In genomic region chr12:109289004-109289403, GRCh38 we compare ENCODE assay signal across 24 cellular contexts. TPM values are rescaled to one million over a fixed set of nuclear protein-coding genes. Genes with fewer than 3 reads are reported as not detected.
"Had no signal": no experiment of that assay in that cellular context is flagged by ENCODE, and none has a peak within 500 bp of the region (broad histone marks: within the 10 kb centered on the region; RNA-seq: fewer than 3 reads in every experiment).

No MANE protein-coding gene starts in this region.

- ATAC-seq: activated CD4-positive, alpha-beta T cell treated with anti-CD3 and anti-CD28 coated beads for 36 hours; activated naive CD4-positive, alpha-beta T cell treated with anti-CD3 and anti-CD28 coated beads, Interleukin-2, amount 50 U/mL, for 72 hours; activated T-helper 17 cell treated with anti-CD3 and anti-CD28 coated beads, Interleukin-2, amount 50 U/mL, for 72 hours; gastrocnemius medialis; naive thymus-derived CD4-positive, alpha-beta T cell had no signal

- DNase-seq: activated B cell treated with CpG ODN at 0.5 μM for 24 hours; activated CD4-positive, alpha-beta T cell treated with anti-CD3 and anti-CD28 coated beads for 36 hours; activated CD4-positive, alpha-beta T cell treated with anti-CD3 and anti-CD28 coated beads, Interleukin-2, amount 50 U/mL, for 4 hours; activated CD8-positive, alpha-beta memory T cell treated with anti-CD3 and anti-CD28 coated beads for 24 hours; activated CD8-positive, alpha-beta memory T cell treated with anti-CD3 and anti-CD28 coated beads, Interleukin-2, amount 50 U/mL, for 4 hours; activated T-cell treated with anti-CD3 and anti-CD28 coated beads, Interleukin-2, amount 50 U/mL, for 24 hours; brain microvascular endothelial cell; colonic mucosa; esophagus squamous epithelium; gastrocnemius medialis; hippocampal formation; kidney glomerular epithelial cell; left ventricle myocardium inferior; naive thymus-derived CD4-positive, alpha-beta T cell; ovary; spleen; stimulated activated CD4-positive, alpha-beta T cell treated with anti-CD3 and anti-CD28 coated beads, Interleukin-4, amount 100 ng/mL, for 24 hours; stimulated activated naive CD4-positive, alpha-beta T cell treated with Interleukin-2 at 50 U/mL for 16 hours had no signal

RNA-seq across cellular contexts. Expression of gene FOXN4, which starts 20.1 kb away (rescaled TPM):
- total RNA-seq: activated B cell treated with CpG ODN at 0.5 μM for 24 hours; activated CD4-positive, alpha-beta T cell treated with anti-CD3 and anti-CD28 coated beads for 36 hours; activated naive CD4-positive, alpha-beta T cell treated with anti-CD3 and anti-CD28 coated beads, Interleukin-2, amount 50 U/mL, for 72 hours; activated T-helper 17 cell treated with anti-CD3 and anti-CD28 coated beads, Interleukin-2, amount 50 U/mL, for 72 hours; aorta; colonic mucosa; esophagus squamous epithelium; gastrocnemius medialis; left ventricle myocardium inferior; lung microvascular endothelial cell; naive thymus-derived CD4-positive, alpha-beta T cell; spleen; thoracic aorta; vagina had no signal
- polyA plus RNA-seq: aorta; naive thymus-derived CD4-positive, alpha-beta T cell had no signal

RNA-seq across cellular contexts. Expression of gene MYO1H, which starts 58.7 kb away (rescaled TPM):
- total RNA-seq: activated B cell treated with CpG ODN at 0.5 μM for 24 hours; activated CD4-positive, alpha-beta T cell treated with anti-CD3 and anti-CD28 coated beads for 36 hours; activated naive CD4-positive, alpha-beta T cell treated with anti-CD3 and anti-CD28 coated beads, Interleukin-2, amount 50 U/mL, for 72 hours; activated T-helper 17 cell treated with anti-CD3 and anti-CD28 coated beads, Interleukin-2, amount 50 U/mL, for 72 hours; aorta; gastrocnemius medialis; lung microvascular endothelial cell; spleen; thoracic aorta; vagina had no signal
- polyA plus RNA-seq: aorta; naive thymus-derived CD4-positive, alpha-beta T cell had no signal
